ENCODE assay signal across 38 cellular contexts in genomic region chr14:21160061-21160610, GRCh38. TPM values are rescaled to one million over a fixed set of nuclear protein-coding genes. Genes with fewer than 3 reads are reported as not detected.
"Had no signal": no experiment of that assay in that cellular context is flagged by ENCODE, and none has a peak within 500 bp of the region (broad histone marks: within the 10 kb centered on the region; RNA-seq: fewer than 3 reads in every experiment).

No MANE protein-coding gene starts in this region.

- H3K36me3 ChIP-seq: MG63 had no signal

- DNase-seq: Karpas-422, Kasumi-1, MG63, MM.1S, MV-4-11, NCI-H1048, NCI-H1092, NCI-H1092 treated with DMSO at 0.1 percent for 48 hours, NCI-H1105, NCI-H1105 treated with DMSO at 0.1 percent for 48 hours, NCI-H1417, NCI-H1417 treated with DMSO at 0.1 percent for 48 hours, NCI-H1436, NCI-H1436 treated with DMSO at 0.1 percent for 48 hours, NCI-H146, NCI-H1694, NCI-H1694 treated with DMSO at 0.1 percent for 48 hours, NCI-H187, NCI-H187 treated with DMSO at 0.1 percent for 48 hours, NCI-H1930, NCI-H2029, NCI-H2029 treated with DMSO at 0.1 percent for 48 hours, NCI-H2081, NCI-H2081 treated with DMSO at 0.1 percent for 48 hours, NCI-H2107, NCI-H2171, NCI-H2171 treated with DMSO at 0.1 percent for 48 hours, NCI-H2227 treated with DMSO at 0.1 percent for 48 hours, NCI-H226, NCI-H345, NCI-H446, NCI-H446 treated with DMSO at 0.1 percent for 48 hours, NCI-H510A had no signal

- H3K9me3 ChIP-seq: MG63 had no signal

- H3K27me3 ChIP-seq: MG63 had no signal

- H3K4me3 ChIP-seq: MG63 had no signal

- H3K9ac ChIP-seq: KMS-11 had no signal

- H3K4me2 ChIP-seq: KMS-11 had no signal

- H3K27ac ChIP-seq: KMS-11 had no signal

RNA-seq across cellular contexts. Expression of gene OR5AU1, which starts 4.3 kb away (rescaled TPM):
- total RNA-seq: LHCN-M2, M059J, MCF 10A, NCI-H460 had no signal

RNA-seq across cellular contexts. Expression of gene TMEM253, which starts 59.3 kb away (rescaled TPM):
- total RNA-seq: LHCN-M2, M059J had no signal
